20 cellular contexts compared by ENCODE assay signal in genomic region chr15:98938804-98939203, GRCh38.
"Had no signal": no experiment of that assay in that cellular context is flagged by ENCODE, and none has a peak within 500 bp of the region (broad histone marks: within the 10 kb centered on the region; RNA-seq: fewer than 3 reads in every experiment).

No MANE protein-coding gene starts in this region.

- H3K27me3 ChIP-seq: ovary, right atrium auricular region, right lobe of liver, transverse colon, upper lobe of left lung, vagina had no signal

- H3K27ac ChIP-seq: left ventricle myocardium inferior, ovary, right atrium auricular region, right lobe of liver, transverse colon, upper lobe of left lung, vagina had no signal

- H3K9me3 ChIP-seq: left ventricle myocardium inferior, ovary, right atrium auricular region, right lobe of liver, transverse colon, upper lobe of left lung, vagina had no signal

- ATAC-seq: naive thymus-derived CD4-positive, alpha-beta T cell; right lobe of liver; stimulated activated memory B cell treated with anti-CD40 and anti-IgM and Interleukin-4, amounts not matched to agents 10 μg/mL and 1 μg/mL and 100 μg/mL, for 72 hours had no signal

- DNase-seq: islet precursor cell; left ventricle myocardium inferior; mesendoderm; naive thymus-derived CD4-positive, alpha-beta T cell; ovary; right lobe of liver; stimulated activated CD4-positive, alpha-beta T cell treated with anti-CD3 and anti-CD28 coated beads, Interleukin-1b, Interleukin-23, amount 100 ng/mL, for 48 hours; stimulated activated CD4-positive, alpha-beta T cell treated with anti-CD3 and anti-CD28 coated beads, Interleukin-2, amount 100 ng/mL, for 48 hours; stimulated activated CD4-positive, alpha-beta T cell treated with anti-CD3 and anti-CD28 coated beads, Interleukin-4, amount 100 ng/mL, for 4 hours; stimulated activated CD8-positive, alpha-beta memory T cell treated with anti-CD3 and anti-CD28 coated beads, Interleukin-4, amount 100 ng/mL, for 48 hours; stimulated activated naive CD4-positive, alpha-beta T cell treated with Interleukin-2 at 50 U/mL for 16 hours; stimulated activated naive CD8-positive, alpha-beta T cell treated with anti-CD3 and anti-CD28 coated beads, Interleukin-15, amount 100 ng/mL, for 72 hours; substantia nigra; transverse colon had no signal

- H3K4me3 ChIP-seq: left ventricle myocardium inferior, lung, ovary, right atrium auricular region, right lobe of liver, smooth muscle cell, transverse colon, upper lobe of left lung, vagina had no signal

- H3K36me3 ChIP-seq: ovary, right lobe of liver had no signal

- H3K4me1 ChIP-seq: right lobe of liver had no signal
